In the genomic region with DNA sequence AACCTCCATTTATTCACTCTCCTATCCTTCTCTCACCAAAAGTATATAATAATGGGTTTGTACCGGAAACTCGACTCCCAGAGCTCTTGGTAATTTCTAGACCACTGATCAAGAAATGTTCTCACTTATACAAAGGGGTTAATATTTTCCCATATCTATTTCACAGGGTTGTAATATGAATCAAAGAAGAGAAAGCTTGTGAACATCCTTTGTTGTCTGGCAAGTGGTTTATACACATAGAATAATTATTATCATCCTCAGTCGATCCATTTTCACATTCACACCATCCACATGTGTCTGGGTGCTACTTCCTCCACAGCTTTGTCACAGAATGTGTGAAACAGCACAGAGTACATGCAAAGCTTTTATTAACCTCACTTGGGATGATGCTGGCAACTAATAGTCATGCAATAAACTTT, we compare ENCODE assay signal across 23 cellular contexts.
"Had no signal": no experiment of that assay in that cellular context is flagged by ENCODE, and none has a peak within 500 bp of the region (broad histone marks: within the 10 kb centered on the region; RNA-seq: fewer than 3 reads in every experiment).

No MANE protein-coding gene starts in this region.

- H3K4me3 ChIP-seq: body of pancreas, cardiac muscle cell, left lung, lung, spleen, stomach, suprapubic skin, tibial nerve had no signal

- H3K4me3 Mint-ChIP-seq: activated CD4-positive, alpha-beta T cell treated with anti-CD3 and anti-CD28 coated beads, Interleukin-2, amount 10 ng/mL, durations not matched to agents 7 days and 5 days; dendritic cell treated with granulocyte-macrophage colony-stimulating factor and Interleukin-4, amounts not matched to agents 40 ng/mL and 50 ng/mL, for 4 days; naive thymus-derived CD8-positive, alpha-beta T cell; T-helper 2 cell treated with Interferon-gamma antibody and Interleukin-4, amounts not matched to agents 5 μg/mL and 100 μg/mL, for 36 hours had no signal

- DNase-seq: activated CD4-positive, alpha-beta T cell treated with anti-CD3 and anti-CD28 coated beads, Interleukin-2, amount 10 ng/mL, durations not matched to agents 7 days and 5 days; activated CD4-positive, CD25-positive, alpha-beta regulatory T cell treated with anti-CD3 and anti-CD28 coated beads, Interleukin-2, amount 50 U/mL, for 72 hours; activated naive CD4-positive, alpha-beta T cell treated with Interleukin-2 at 50 U/mL for 16 hours; activated T-cell treated with anti-CD3 and anti-CD28 coated beads, Interleukin-2, amount 50 U/mL, for 1 hour; anterior cingulate cortex; body of pancreas; effector CD4-positive, alpha-beta T cell; erythroblast; foreskin fibroblast; left lung; spleen; stimulated activated CD4-positive, alpha-beta T cell treated with anti-CD3 and anti-CD28 coated beads, Interleukin-4, amount 100 ng/mL, for 24 hours; stomach; WERI-Rb-1 had no signal

- H3K27me3 Mint-ChIP-seq: naive thymus-derived CD8-positive, alpha-beta T cell had no signal

- H3K4me1 ChIP-seq: body of pancreas, left lung, stomach, suprapubic skin, tibial nerve had no signal

- H3K9me3 ChIP-seq: body of pancreas, left lung, spleen, stomach, suprapubic skin, tibial nerve had no signal

- H3K36me3 ChIP-seq: cardiac muscle cell, left lung, spleen, stomach, suprapubic skin, tibial nerve, WERI-Rb-1 had no signal

- H3K27ac Mint-ChIP-seq: activated CD4-positive, alpha-beta T cell treated with anti-CD3 and anti-CD28 coated beads, Interleukin-2, amount 10 ng/mL, durations not matched to agents 7 days and 5 days; activated T-helper 2 cell treated with anti-CD3 and anti-CD28 coated beads, Interferon-gamma antibody, Interleukin-2, Interleukin-4, amounts not matched to agents 10 μg/mL and 5 μg/mL and 100 μg/mL, durations not matched to agents 14 hours and 24 hours and 36 hours; dendritic cell treated with granulocyte-macrophage colony-stimulating factor and Interleukin-4, amounts not matched to agents 40 ng/mL and 50 ng/mL, for 4 days; progenitor cell of endocrine pancreas; T-helper 2 cell treated with Interferon-gamma antibody and Interleukin-4, amounts not matched to agents 5 μg/mL and 100 μg/mL, for 36 hours had no signal

- ATAC-seq: body of pancreas; left lung; naive thymus-derived CD8-positive, alpha-beta T cell had no signal

- H3K27me3 ChIP-seq: body of pancreas, cardiac muscle cell, left lung, spleen, stomach, suprapubic skin, tibial nerve had no signal

- H3K27ac ChIP-seq: body of pancreas, cardiac muscle cell, left lung, spleen, stomach, suprapubic skin, tibial nerve, WERI-Rb-1 had no signal

- H3K36me3 Mint-ChIP-seq: naive thymus-derived CD8-positive, alpha-beta T cell had no signal

- H3K9me3 Mint-ChIP-seq: activated T-helper 2 cell treated with anti-CD3 and anti-CD28 coated beads, Interferon-gamma antibody, Interleukin-2, Interleukin-4, amounts not matched to agents 10 μg/mL and 5 μg/mL and 100 μg/mL, durations not matched to agents 14 hours and 24 hours and 36 hours; dendritic cell treated with granulocyte-macrophage colony-stimulating factor and Interleukin-4, amounts not matched to agents 40 ng/mL and 50 ng/mL, for 4 days; naive thymus-derived CD8-positive, alpha-beta T cell; T-helper 2 cell treated with Interferon-gamma antibody and Interleukin-4, amounts not matched to agents 5 μg/mL and 100 μg/mL, for 36 hours had no signal
